ENCODE assay signal across 2 cellular contexts in genomic region chr19:46824887-46825730, GRCh38.
TF ChIP-seq lines count a peak whose summit lies in the region.

No MANE protein-coding gene starts in this region.

TF ChIP-seq in WTC11, 78 proteins besides CTCF, POLR2A, EP300 and RAD21 (continued from another document and continues in another):
- no peak for TF ChIP-seq PRDM15 (CRISPR knock-in tag; IDR thresholded peaks at IDR 0.05)
- no peak for TF ChIP-seq CREM (CRISPR knock-in tag; IDR thresholded peaks at IDR 0.05)
- TF ChIP-seq NFYB (CRISPR knock-in tag; conservative IDR thresholded peaks at IDR 0.05; ENCODE audit: low read depth) = no peak
- TF ChIP-seq CREB1 (CRISPR knock-in tag; IDR thresholded peaks at IDR 0.05) = no peak
- no peak for TF ChIP-seq PRRX2 (CRISPR knock-in tag; IDR thresholded peaks at IDR 0.05)
- no peak for TF ChIP-seq NR1H2 (CRISPR knock-in tag; IDR thresholded peaks at IDR 0.05)
- TF ChIP-seq E2F1 (CRISPR knock-in tag; IDR thresholded peaks at IDR 0.05) = no peak
- TF ChIP-seq ERG (CRISPR knock-in tag; IDR thresholded peaks at IDR 0.05) = no peak
- no peak for TF ChIP-seq GABPB1 (CRISPR knock-in tag; IDR thresholded peaks at IDR 0.05)
- TF ChIP-seq E2F4 (CRISPR knock-in tag; IDR thresholded peaks at IDR 0.05; ENCODE audit: borderline replicate concordance, low read depth) = no peak
- TF ChIP-seq ARID4B (CRISPR knock-in tag; IDR thresholded peaks at IDR 0.05; ENCODE audit: borderline replicate concordance) = no peak
- no peak for TF ChIP-seq SMAD4 (CRISPR knock-in tag; IDR thresholded peaks at IDR 0.05)
- TF ChIP-seq E2F5 (CRISPR knock-in tag; IDR thresholded peaks at IDR 0.05) = no peak

TF ChIP-seq in GM23338, 12 proteins besides CTCF, POLR2A, EP300 and RAD21 (continued from another document):
- TF ChIP-seq EZH2 (IDR thresholded peaks at IDR 0.05; ENCODE audit: low read depth, unreplicated experiment) (no peak), STAT1 (IDR thresholded peaks at IDR 0.05; ENCODE audit: unreplicated experiment) (no peak), ZNF462 (CRISPR knock-in tag; IDR thresholded peaks at IDR 0.05) (no peak), NANOG (IDR thresholded peaks at IDR 0.05; ENCODE audit: borderline replicate concordance) (no peak), ZNF331 (CRISPR knock-in tag; IDR thresholded peaks at IDR 0.05; ENCODE audit: low read depth) (no peak), JUNB (IDR thresholded peaks at IDR 0.05; ENCODE audit: unreplicated experiment) (no peak)
